Comparison of ENCODE assay signal across 1 cellular context in the genomic region with DNA sequence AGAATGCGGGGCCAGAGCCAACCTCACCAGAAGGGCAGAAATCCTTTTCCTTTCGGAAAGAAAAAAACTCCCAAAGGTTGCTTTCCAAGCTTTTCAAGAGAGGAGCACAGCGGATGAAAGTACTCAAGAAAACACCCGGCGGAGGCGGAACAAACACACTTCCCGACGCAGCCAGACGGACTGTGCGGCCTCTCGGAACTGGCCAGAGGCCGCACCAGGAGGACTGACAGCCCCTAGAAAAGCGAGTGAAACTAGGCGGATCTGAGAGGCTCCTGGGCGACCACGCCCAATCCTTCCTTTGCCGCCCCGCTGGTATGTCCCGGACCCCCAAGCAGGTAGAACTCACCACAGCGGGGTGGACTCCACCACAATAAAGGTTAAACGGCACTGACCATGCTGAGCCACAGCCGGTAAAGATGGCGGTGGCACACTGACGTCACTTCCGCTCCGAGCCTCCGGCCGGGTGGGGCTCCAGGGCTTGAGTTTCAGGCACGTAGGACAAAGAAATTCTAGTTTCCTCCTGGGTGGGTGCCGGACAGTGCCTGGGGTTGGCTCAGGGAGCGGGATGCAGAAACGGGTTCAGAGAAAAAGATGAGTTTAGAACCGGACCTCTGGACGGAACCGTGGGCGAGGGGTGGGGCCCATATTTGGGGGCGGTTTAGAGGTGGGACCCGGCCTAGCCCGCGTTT.
TF ChIP-seq lines count a peak whose summit lies in the region.

Gene ZNF562 (minus strand): TSS at position 432 of the 689 bp plus-strand sequence. CDS start 14,356 bp downstream, outside the sequence.

TF ChIP-seq in HEK293, 187 proteins besides CTCF, POLR2A, EP300 and RAD21 (continued from another document and continues in another):
- TF ChIP-seq, protein P1, sequence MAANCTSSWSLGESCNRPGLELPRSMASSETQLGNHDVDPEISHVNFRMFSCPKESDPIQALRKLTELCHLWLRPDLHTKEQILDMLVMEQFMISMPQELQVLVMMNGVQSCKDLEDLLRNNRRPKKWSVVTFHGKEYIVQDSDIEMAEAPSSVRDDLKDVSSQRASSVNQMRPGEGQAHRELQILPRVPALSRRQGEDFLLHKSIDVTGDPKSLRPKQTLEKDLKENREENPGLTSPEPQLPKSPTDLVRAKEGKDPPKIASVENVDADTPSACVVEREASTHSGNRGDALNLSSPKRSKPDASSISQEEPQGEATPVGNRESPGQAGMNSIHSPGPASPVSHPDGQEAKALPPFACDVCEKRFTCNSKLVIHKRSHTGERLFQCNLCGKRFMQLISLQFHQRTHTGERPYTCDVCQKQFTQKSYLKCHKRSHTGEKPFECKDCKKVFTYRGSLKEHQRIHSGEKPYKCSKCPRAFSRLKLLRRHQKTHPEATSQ (tag by site-specific recombination; IDR thresholded peaks at IDR 0.05), result no peak
- TF ChIP-seq, protein P2, sequence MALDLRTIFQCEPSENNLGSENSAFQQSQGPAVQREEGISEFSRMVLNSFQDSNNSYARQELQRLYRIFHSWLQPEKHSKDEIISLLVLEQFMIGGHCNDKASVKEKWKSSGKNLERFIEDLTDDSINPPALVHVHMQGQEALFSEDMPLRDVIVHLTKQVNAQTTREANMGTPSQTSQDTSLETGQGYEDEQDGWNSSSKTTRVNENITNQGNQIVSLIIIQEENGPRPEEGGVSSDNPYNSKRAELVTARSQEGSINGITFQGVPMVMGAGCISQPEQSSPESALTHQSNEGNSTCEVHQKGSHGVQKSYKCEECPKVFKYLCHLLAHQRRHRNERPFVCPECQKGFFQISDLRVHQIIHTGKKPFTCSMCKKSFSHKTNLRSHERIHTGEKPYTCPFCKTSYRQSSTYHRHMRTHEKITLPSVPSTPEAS (tag by site-specific recombination; IDR thresholded peaks at IDR 0.05), result peak; percentile 52; the same call in 1 of the 2 replicates
- no peak for TF ChIP-seq ZSCAN16 (tag by site-specific recombination; IDR thresholded peaks at IDR 0.05)
- TF ChIP-seq OVOL3 (tag by site-specific recombination; IDR thresholded peaks at IDR 0.05), result no peak
- TF ChIP-seq, protein P3, sequence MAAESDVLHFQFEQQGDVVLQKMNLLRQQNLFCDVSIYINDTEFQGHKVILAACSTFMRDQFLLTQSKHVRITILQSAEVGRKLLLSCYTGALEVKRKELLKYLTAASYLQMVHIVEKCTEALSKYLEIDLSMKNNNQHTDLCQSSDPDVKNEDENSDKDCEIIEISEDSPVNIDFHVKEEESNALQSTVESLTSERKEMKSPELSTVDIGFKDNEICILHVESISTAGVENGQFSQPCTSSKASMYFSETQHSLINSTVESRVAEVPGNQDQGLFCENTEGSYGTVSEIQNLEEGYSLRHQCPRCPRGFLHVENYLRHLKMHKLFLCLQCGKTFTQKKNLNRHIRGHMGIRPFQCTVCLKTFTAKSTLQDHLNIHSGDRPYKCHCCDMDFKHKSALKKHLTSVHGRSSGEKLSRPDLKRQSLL (tag by site-specific recombination; IDR thresholded peaks at IDR 0.05), result no peak
- TF ChIP-seq SETDB1 (IDR thresholded peaks at IDR 0.05; ENCODE audit: insufficient read length, low read length), result no peak
- no peak for TF ChIP-seq ZNF585B (tag by site-specific recombination; IDR thresholded peaks at IDR 0.05)
- peak; percentile 70 for TF ChIP-seq KLF16 (tag by site-specific recombination; IDR thresholded peaks at IDR 0.05)
- TF ChIP-seq REST (tag by site-specific recombination; IDR thresholded peaks at IDR 0.05), result no peak
- no peak for TF ChIP-seq ZNF48 (tag by site-specific recombination; IDR thresholded peaks at IDR 0.05)
- peak; percentile 22 for TF ChIP-seq ZBTB26 (tag by site-specific recombination; optimal IDR thresholded peaks at IDR 0.05)
- TF ChIP-seq ZNF785 (tag by site-specific recombination; IDR thresholded peaks at IDR 0.05), result no peak
- no peak for TF ChIP-seq ZNF488 (tag by site-specific recombination; IDR thresholded peaks at IDR 0.05)
- no peak for TF ChIP-seq ZNF513 (tag by site-specific recombination; IDR thresholded peaks at IDR 0.05)
- no peak for TF ChIP-seq ZNF354C (tag by site-specific recombination; IDR thresholded peaks at IDR 0.05; ENCODE audit: borderline replicate concordance, low read depth)
- TF ChIP-seq ELK4 (IDR thresholded peaks at IDR 0.05; ENCODE audit: borderline replicate concordance, low read depth, low read length), result no peak
- peak; percentile 86 for TF ChIP-seq PRDM10 (tag by site-specific recombination; IDR thresholded peaks at IDR 0.05)
- no peak for TF ChIP-seq ZNF157 (tag by site-specific recombination; IDR thresholded peaks at IDR 0.05)
- TF ChIP-seq IKZF3 (tag by site-specific recombination; IDR thresholded peaks at IDR 0.05), result no peak
- TF ChIP-seq BCL11A (tag by site-specific recombination; IDR thresholded peaks at IDR 0.05; ENCODE audit: low read depth), result peak; percentile 76; the same call in 1 of the 2 replicates
- TF ChIP-seq, protein P4, sequence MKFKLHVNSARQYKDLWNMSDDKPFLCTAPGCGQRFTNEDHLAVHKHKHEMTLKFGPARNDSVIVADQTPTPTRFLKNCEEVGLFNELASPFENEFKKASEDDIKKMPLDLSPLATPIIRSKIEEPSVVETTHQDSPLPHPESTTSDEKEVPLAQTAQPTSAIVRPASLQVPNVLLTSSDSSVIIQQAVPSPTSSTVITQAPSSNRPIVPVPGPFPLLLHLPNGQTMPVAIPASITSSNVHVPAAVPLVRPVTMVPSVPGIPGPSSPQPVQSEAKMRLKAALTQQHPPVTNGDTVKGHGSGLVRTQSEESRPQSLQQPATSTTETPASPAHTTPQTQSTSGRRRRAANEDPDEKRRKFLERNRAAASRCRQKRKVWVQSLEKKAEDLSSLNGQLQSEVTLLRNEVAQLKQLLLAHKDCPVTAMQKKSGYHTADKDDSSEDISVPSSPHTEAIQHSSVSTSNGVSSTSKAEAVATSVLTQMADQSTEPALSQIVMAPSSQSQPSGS (tag by site-specific recombination; IDR thresholded peaks at IDR 0.05; ENCODE audit: low read depth), result peak; percentile 95
- TF ChIP-seq ZNF837 (tag by site-specific recombination; IDR thresholded peaks at IDR 0.05), result no peak
- TF ChIP-seq ZNF776 (tag by site-specific recombination; IDR thresholded peaks at IDR 0.05; ENCODE audit: borderline replicate concordance), result no peak
- no peak for TF ChIP-seq GLI4 (tag by site-specific recombination; IDR thresholded peaks at IDR 0.05)
- peak; percentile 93 for TF ChIP-seq BCL11B (tag by site-specific recombination; IDR thresholded peaks at IDR 0.05; ENCODE audit: low read depth)
- TF ChIP-seq ZBTB17 (tag by site-specific recombination; IDR thresholded peaks at IDR 0.05), result peak; percentile 32; the same call in 1 of the 2 replicates
- TF ChIP-seq ZNF843 (tag by site-specific recombination; IDR thresholded peaks at IDR 0.05), result 0 out of 2 replicates have a peak, but pooled peaks have one; percentile 37
- peak; percentile 33; the same call in 1 of the 2 replicates for TF ChIP-seq EGR2 (tag by site-specific recombination; IDR thresholded peaks at IDR 0.05; ENCODE audit: low read depth)
- no peak for TF ChIP-seq ZNF701 (tag by site-specific recombination; IDR thresholded peaks at IDR 0.05)
- peak; percentile 76; the same call in 1 of the 2 replicates for TF ChIP-seq ZNF394 (tag by site-specific recombination; IDR thresholded peaks at IDR 0.05; ENCODE audit: borderline replicate concordance)
- no peak for TF ChIP-seq ZNF747 (tag by site-specific recombination; IDR thresholded peaks at IDR 0.05)
- TF ChIP-seq ZNF133 (tag by site-specific recombination; IDR thresholded peaks at IDR 0.05), result no peak
- no peak for TF ChIP-seq ZNF560 (tag by site-specific recombination; IDR thresholded peaks at IDR 0.05; ENCODE audit: borderline replicate concordance)
- no peak for TF ChIP-seq ZNF175 (tag by site-specific recombination; IDR thresholded peaks at IDR 0.05)
- peak; percentile 80 for TF ChIP-seq ZNF629 (tag by site-specific recombination; IDR thresholded peaks at IDR 0.05)
- no peak for TF ChIP-seq ZNF658 (tag by site-specific recombination; IDR thresholded peaks at IDR 0.05)
- no peak for TF ChIP-seq ZNF292 (tag by site-specific recombination; IDR thresholded peaks at IDR 0.05; ENCODE audit: borderline replicate concordance, low read depth)
